16 cellular contexts compared by ENCODE assay signal in genomic region chr11:20163778-20164133, GRCh38. TPM values are rescaled to one million over a fixed set of nuclear protein-coding genes. Genes with fewer than 3 reads are reported as not detected.
A peak's percentile ranks its signal among the peaks of the same experiment; 100 is the strongest.
DNase-seq lines count a peak whose midpoint lies in the region; ATAC-seq, FAIRE-seq and TF ChIP-seq lines count a peak whose summit lies in the region.
"Had no signal": no experiment of that assay in that cellular context is flagged by ENCODE, and none has a peak within 500 bp of the region (broad histone marks: within the 10 kb centered on the region; RNA-seq: fewer than 3 reads in every experiment).

No MANE protein-coding gene starts in this region.

- H3K4me1 ChIP-seq in astrocyte (ENCODE audit: insufficient read depth, low read length) (peaks cover 4% of the 10 kb centered on the region), mesenchymal stem cell (ENCODE audit: control insufficient read depth, insufficient read depth, low read depth, low read length) (peaks cover 8% of the 10 kb centered on the region), stomach (peaks cover 9 to 26% (median 15%) of the 10 kb centered on the region in 4 donors)

- no peak overlapping the region for H2BK120ac ChIP-seq in mesenchymal stem cell (ENCODE audit: low read depth, low read length)

- 1% methylated on average over 16 of the region's 17 CpGs for WGBS in mesenchymal stem cell
- 2 to 6% (median 3%) methylated on average over 8 to 17 of the region's 17 CpGs for WGBS in stomach, 5 donors

- H3K4me3 ChIP-seq in astrocyte (ENCODE audit: insufficient read depth, low read depth, low read length) (peak overlapping the region; percentile 1), mesenchymal stem cell (ENCODE audit: insufficient read depth in 1 of 2, low read depth in 1 of 2, low read length in 2 of 2) (peak overlapping the region in 1 of 2 experiments; percentile 70), stomach (peak overlapping the region; percentile 9 to 42 (median 20))

- no peaks in the 10 kb centered on the region for H3K36me3 ChIP-seq in astrocyte (ENCODE audit: insufficient read depth, low read length)
- H3K36me3 ChIP-seq in mesenchymal stem cell (ENCODE audit: control insufficient read depth in 1 of 2, insufficient read depth in 2 of 2, low read depth in 1 of 2, low read length in 2 of 2): peaks cover 0 to 3% of the 10 kb centered on the region in 2 experiments
- no peaks in the 10 kb centered on the region for H3K36me3 ChIP-seq in stomach
- H3K36me3 ChIP-seq: uterus had no signal

- no peak overlapping the region for H3K9ac ChIP-seq in astrocyte (ENCODE audit: low read length)
- no peak overlapping the region for H3K9ac ChIP-seq in mesenchymal stem cell (ENCODE audit: low read length)
- H3K9ac ChIP-seq: KMS-11 had no signal

- no peak overlapping the region for H4K91ac ChIP-seq in mesenchymal stem cell (ENCODE audit: low read length)

- H3K79me1 ChIP-seq in mesenchymal stem cell (replicated peaks; ENCODE audit: low read length, poor library complexity, severe bottlenecking): no peaks in the 10 kb centered on the region

- no peaks in the 10 kb centered on the region for H3K79me2 ChIP-seq in astrocyte (ENCODE audit: insufficient read depth, low read length)

- no peaks in the 10 kb centered on the region for H3K36me3 Mint-ChIP-seq in activated T-cell treated with anti-CD3 and anti-CD28 coated beads, Interleukin-2, amount 50 U/mL, for 24 hours (ENCODE audit: low read depth)
- peaks cover 7% of the 10 kb centered on the region for H3K36me3 Mint-ChIP-seq in astrocyte (ENCODE audit: low read depth, unreplicated experiment)

- no peak for TF ChIP-seq CTCF in astrocyte (IDR thresholded peaks at IDR 0.05; ENCODE audit: insufficient read depth, low read depth, low read length)
- no peak for TF ChIP-seq CTCF in stomach (IDR thresholded peaks at IDR 0.05)

- H3K27ac Mint-ChIP-seq in activated T-cell treated with anti-CD3 and anti-CD28 coated beads, Interleukin-2, amount 50 U/mL, for 24 hours: no peak overlapping the region
- H3K27ac Mint-ChIP-seq in astrocyte (ENCODE audit: unreplicated experiment): peak overlapping the region; percentile 49

- H3K18ac ChIP-seq in mesenchymal stem cell (ENCODE audit: low read depth in 1 of 2, low read length in 2 of 2): no peak overlapping the region

- no peak overlapping the region for H3K4ac ChIP-seq in mesenchymal stem cell (ENCODE audit: low read depth in 1 of 2, low read length in 2 of 2)

- DNase-seq in activated T-cell treated with anti-CD3 and anti-CD28 coated beads, Interleukin-2, amount 50 U/mL, for 24 hours: no peak
- DNase-seq in activated T-cell treated with anti-CD3 and anti-CD28 coated beads, Interleukin-2, amount 50 U/mL, for 48 hours: no peak
- DNase-seq in astrocyte (ENCODE audit: low read depth): no peak
- no peak for DNase-seq in mesenchymal stem cell
- no peak for DNase-seq in stomach
- DNase-seq in SW 1271 (lab: John Stamatoyannopoulos, UW): no peak
- DNase-seq in NK-92 (lab: John Stamatoyannopoulos, UW; ENCODE audit: unreplicated experiment): no peak
- DNase-seq: activated naive CD4-positive, alpha-beta T cell treated with anti-CD3 and anti-CD28 coated beads, Interleukin-2, amount 10 ng/mL, durations not matched to agents 7 days and 5 days; effector CD8-positive, alpha-beta T cell; GDM1; NCI-H2171; uterus had no signal

- peaks cover 5% of the 10 kb centered on the region for H4K20me1 ChIP-seq in astrocyte (ENCODE audit: insufficient read depth, low read length)

- FAIRE-seq in astrocyte (lab: Jason Lieb, UNC): no peak

- H3K9me3 ChIP-seq in astrocyte (ENCODE audit: insufficient read depth, low read depth, low read length) (peaks cover 11% of the 10 kb centered on the region), mesenchymal stem cell (ENCODE audit: control insufficient read depth, low read length) (peaks cover 24% of the 10 kb centered on the region), stomach (peaks cover 0 to 10% (median 2%) of the 10 kb centered on the region in 4 donors)
- H3K9me3 ChIP-seq: uterus had no signal

- ATAC-seq in GM18861 (IDR thresholded peaks at IDR 0.05; ENCODE audit: unreplicated experiment): no peak

- H3K14ac ChIP-seq in mesenchymal stem cell (ENCODE audit: low read length in 2 of 2): no peak overlapping the region

- H3K4me3 Mint-ChIP-seq in activated T-cell treated with anti-CD3 and anti-CD28 coated beads, Interleukin-2, amount 50 U/mL, for 24 hours: peak overlapping the region; percentile 52
- peak overlapping the region; percentile 83 for H3K4me3 Mint-ChIP-seq in astrocyte (ENCODE audit: unreplicated experiment)

- H3K4me1 Mint-ChIP-seq in activated T-cell treated with anti-CD3 and anti-CD28 coated beads, Interleukin-2, amount 50 U/mL, for 24 hours (ENCODE audit: low read depth): peaks cover 30% of the 10 kb centered on the region
- H3K4me1 Mint-ChIP-seq in astrocyte (ENCODE audit: low read depth, unreplicated experiment): peaks cover 2% of the 10 kb centered on the region

- H2BK12ac ChIP-seq in mesenchymal stem cell (ENCODE audit: low read length in 2 of 2): no peak overlapping the region

- no peak overlapping the region for H2AK5ac ChIP-seq in mesenchymal stem cell (ENCODE audit: low read length, severe bottlenecking)

- no peak overlapping the region for H2BK5ac ChIP-seq in mesenchymal stem cell (ENCODE audit: low read depth, low read length, poor library complexity, severe bottlenecking)

- no peak for TF ChIP-seq EP300 in stomach (IDR thresholded peaks at IDR 0.05)

- TF ChIP-seq POLR2A in stomach (IDR thresholded peaks at IDR 0.05): no peak

- H3K27ac ChIP-seq in astrocyte (ENCODE audit: low read depth, low read length) (no peak overlapping the region), mesenchymal stem cell (ENCODE audit: low read length, poor library complexity, severe bottlenecking) (no peak overlapping the region), stomach (no peak overlapping the region)
- H3K27ac ChIP-seq: KMS-11, uterus had no signal

- no peak overlapping the region for H4K8ac ChIP-seq in mesenchymal stem cell (ENCODE audit: low read length)

- peaks cover 79% of the 10 kb centered on the region for H3K27me3 ChIP-seq in astrocyte (ENCODE audit: insufficient read depth, low read length)
- peaks cover 89 to 90% of the 10 kb centered on the region in 2 experiments for H3K27me3 ChIP-seq in mesenchymal stem cell (ENCODE audit: control insufficient read depth in 1 of 2, insufficient read depth in 1 of 2, low read length in 2 of 2)
- peaks cover 30 to 99% (median 76%) of the 10 kb centered on the region in 3 donors for H3K27me3 ChIP-seq in stomach

- H3K27me3 Mint-ChIP-seq in activated T-cell treated with anti-CD3 and anti-CD28 coated beads, Interleukin-2, amount 50 U/mL, for 24 hours: peaks cover 91% of the 10 kb centered on the region
- H3K27me3 Mint-ChIP-seq in astrocyte (ENCODE audit: low read depth, unreplicated experiment): peaks cover 88% of the 10 kb centered on the region

- H2AFZ ChIP-seq in astrocyte (ENCODE audit: low read depth, low read length) (peak overlapping the region; percentile 69), mesenchymal stem cell (ENCODE audit: low read depth, low read length) (no peak overlapping the region)

- H2BK15ac ChIP-seq in mesenchymal stem cell (ENCODE audit: low read depth, poor library complexity, severe bottlenecking): no peak overlapping the region

- intact Hi-C loops in stomach (cut with DNase I; ENCODE audit: low total_unique reads): no loop called here

- peaks cover 8% of the 10 kb centered on the region for H3K9me3 Mint-ChIP-seq in activated T-cell treated with anti-CD3 and anti-CD28 coated beads, Interleukin-2, amount 50 U/mL, for 24 hours
- H3K9me3 Mint-ChIP-seq in astrocyte (ENCODE audit: unreplicated experiment): peaks cover 26% of the 10 kb centered on the region

- H3K4me2 ChIP-seq in astrocyte (ENCODE audit: low read length) (peak overlapping the region; percentile 82), mesenchymal stem cell (ENCODE audit: low read length, poor library complexity, severe bottlenecking) (peak overlapping the region; percentile 44)
- H3K4me2 ChIP-seq: KMS-11 had no signal

- H3K23ac ChIP-seq in mesenchymal stem cell (ENCODE audit: low read length in 2 of 2): no peak overlapping the region

RNA-seq across cellular contexts. Expression of gene DBX1, which starts 3.5 kb away (rescaled TPM):
- total RNA-seq in astrocyte (not detected in 2 replicates), stomach (not detected)
- not detected for polyA plus RNA-seq in mesenchymal stem cell (2013, experiment 1 of 2)
- polyA plus RNA-seq in mesenchymal stem cell (2013, experiment 2 of 2): not detected
- not detected for polyA plus RNA-seq in stomach
- total RNA-seq: activated CD4-positive, alpha-beta T cell treated with anti-CD3 and anti-CD28 coated beads for 36 hours; omental fat pad; uterus had no signal
